In the genomic region with DNA sequence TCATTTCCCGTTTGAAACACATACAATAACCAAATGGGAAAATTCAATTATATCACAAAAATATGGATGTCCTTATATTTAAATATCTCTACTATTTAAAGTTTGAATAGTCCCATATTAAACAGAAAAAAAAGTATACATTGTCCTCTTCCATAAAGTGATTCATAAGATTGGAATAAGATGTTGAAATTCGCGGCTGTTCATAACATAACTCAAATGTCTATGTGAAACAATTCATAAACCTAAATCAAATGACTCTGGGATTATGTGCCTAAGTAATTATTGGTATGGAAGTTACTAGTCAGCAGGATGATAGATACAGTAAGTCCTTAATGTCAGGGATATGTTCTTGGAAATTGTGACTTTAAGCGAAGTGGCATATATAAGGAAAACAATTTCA, we compare ENCODE assay signal across 18 cellular contexts. TPM values are rescaled to one million over a fixed set of nuclear protein-coding genes. Genes with fewer than 3 reads are reported as not detected.
DNase-seq lines count a peak whose midpoint lies in the region; ATAC-seq and TF ChIP-seq lines count a peak whose summit lies in the region.
"Had no signal": no experiment of that assay in that cellular context is flagged by ENCODE, and none has a peak within 500 bp of the region (broad histone marks: within the 10 kb centered on the region; RNA-seq: fewer than 3 reads in every experiment).

No MANE protein-coding gene starts in this region.

- peaks cover 10% of the 10 kb centered on the region for H3K36me3 Mint-ChIP-seq in MCF 10A (ENCODE audit: insufficient read depth, unreplicated experiment)
- H3K36me3 Mint-ChIP-seq: CD8-positive, alpha-beta T cell had no signal

- H3K9me3 Mint-ChIP-seq in MCF 10A (ENCODE audit: unreplicated experiment) = no peaks in the 10 kb centered on the region
- H3K9me3 Mint-ChIP-seq: CD8-positive, alpha-beta T cell had no signal

- H3K27me3 ChIP-seq in breast epithelium (peaks cover 0 to under 1% of the 10 kb centered on the region in 2 donors), adipocyte (replicated peaks; ENCODE audit: control insufficient read depth, insufficient read depth, low read length) (no peaks in the 10 kb centered on the region), foreskin keratinocyte (no peaks in the 10 kb centered on the region)

- H3K36me3 ChIP-seq in breast epithelium (no peaks in the 10 kb centered on the region), adipocyte (ENCODE audit: control insufficient read depth, insufficient read depth, low read length, severe bottlenecking) (no peaks in the 10 kb centered on the region)

- peak overlapping the region; percentile 21 for H3K27ac Mint-ChIP-seq in MCF 10A (ENCODE audit: low read depth, unreplicated experiment)
- H3K27ac Mint-ChIP-seq: CD8-positive, alpha-beta T cell had no signal

- H3K9me3 ChIP-seq in breast epithelium (no peaks in the 10 kb centered on the region), adipocyte (ENCODE audit: control insufficient read depth, low read length) (no peaks in the 10 kb centered on the region)

- H3K4me1 Mint-ChIP-seq in MCF 10A (ENCODE audit: insufficient read depth, unreplicated experiment) = peaks cover 20% of the 10 kb centered on the region

- ATAC-seq in foreskin keratinocyte (no peak), GM21528 (IDR thresholded peaks at IDR 0.05; ENCODE audit: low FRiP score, unreplicated experiment) (no peak), GM19023 (IDR thresholded peaks at IDR 0.05; ENCODE audit: unreplicated experiment) (no peak)
- ATAC-seq: CD8-positive, alpha-beta T cell; K562 had no signal

- H3K27me3 Mint-ChIP-seq in MCF 10A (ENCODE audit: insufficient read depth, unreplicated experiment) = no peaks in the 10 kb centered on the region

- no peak overlapping the region for H3K9ac ChIP-seq in adipocyte (ENCODE audit: low read length)

- BruUV-seq in MCF 10A (replicated peaks; lab: Mats Ljungman, UMichigan) = no TSS peak

- H3K27ac ChIP-seq in breast epithelium (no peak overlapping the region), foreskin keratinocyte (no peak overlapping the region)
- H3K27ac ChIP-seq: 22Rv1, SK-N-MC had no signal

- H3K4me1 ChIP-seq in breast epithelium = no peaks in the 10 kb centered on the region
- no peaks in the 10 kb centered on the region for H3K4me1 ChIP-seq in adipocyte (ENCODE audit: control insufficient read depth, insufficient read depth, low read length)
- H3K4me1 ChIP-seq in foreskin keratinocyte = no peaks in the 10 kb centered on the region

- peak; percentile 56 for DNase-seq in MCF 10A (ENCODE audit: unreplicated experiment)
- DNase-seq in breast epithelium (ENCODE audit: low spot score in 2 of 2) = no peak
- DNase-seq in adipocyte (ENCODE audit: low read depth) = peak; percentile 63
- peak; percentile 31 to 52 for DNase-seq in foreskin keratinocyte
- DNase-seq in SK-N-DZ (ENCODE audit: low spot score) = no peak
- DNase-seq in SHP77 (lab: John Stamatoyannopoulos, UW) = no peak
- DNase-seq: CD8-positive, alpha-beta T cell; GOT3; NCI-H146; NCI-H2107; NCI-H2227 treated with DMSO at 0.1 percent for 48 hours; NK-92 treated with Interleukin-12 subunit alpha and Interleukin-12 subunit beta, amount 100 ng/mL, for 24 hours; OCI-M1 had no signal

- POLR2A ChIA-PET in MCF 10A (lab: Yijun Ruan, JAX) = interaction anchor here (0.6 to 2.0 kb wide), 10 partner anchors 12 to 611 kb away, joined by 3 to 7 read pairs (median 4); no protein-coding TSS in a partner anchor

- intact Hi-C loops in MCF 10A (cut with micrococcal nuclease) (loop anchor here (5.0 to 10.0 kb wide), 4 partner anchors 572 to 1280 kb away; no protein-coding TSS in a partner anchor), breast epithelium (cut with DNase I; ENCODE audit: low total_unique reads) (no loop called here)

- no peak for TF ChIP-seq POLR2A in breast epithelium (IDR thresholded peaks at IDR 0.05)

- no peak overlapping the region for H3K4me3 Mint-ChIP-seq in MCF 10A (ENCODE audit: unreplicated experiment)
- H3K4me3 Mint-ChIP-seq: CD8-positive, alpha-beta T cell had no signal

- CTCF ChIA-PET in MCF 10A (lab: Yijun Ruan, JAX) = interaction anchor here (0.6 to 2.0 kb wide), 15 partner anchors 11 to 1405 kb away, joined by 3 to 7 read pairs (median 4); no protein-coding TSS in a partner anchor

- TF ChIP-seq CTCF in MCF 10A (IDR thresholded peaks at IDR 0.05; ENCODE audit: unreplicated experiment) (no peak), breast epithelium (IDR thresholded peaks at IDR 0.05) (no peak), foreskin keratinocyte (conservative IDR thresholded peaks at IDR 0.05) (no peak)

- H3K4me3 ChIP-seq in breast epithelium = no peak overlapping the region
- H3K4me3 ChIP-seq in adipocyte (ENCODE audit: low read length) = no peak overlapping the region
- H3K4me3 ChIP-seq: K562, SK-N-MC had no signal

RNA-seq across cellular contexts. Expression of gene EFNA5, which starts 3.9 kb away (rescaled TPM):
- total RNA-seq in MCF 10A (2022) = 45.8 and 51.2 TPM in 2 replicates
- 10 to 100 TPM; 12.1 to 34.2 (median 12.3) TPM for total RNA-seq in breast epithelium
- total RNA-seq in foreskin keratinocyte = 5.3 and 6.3 TPM in 2 replicates
- 2.7 and 3.0 TPM in 2 replicates for polyA plus RNA-seq in foreskin keratinocyte
- 8.6 and 12.1 TPM in 2 replicates for polyA plus RNA-seq in SK-N-DZ (2014; cell fraction: cytosol; rRNA removed)
- 11.7 and 12.6 TPM in 2 replicates for polyA plus RNA-seq in SK-N-DZ (2014; cell fraction: nucleus; rRNA removed)
- total RNA-seq: CD8-positive, alpha-beta T cell; K562 had no signal

Comparison
In these comparisons a context has a peak if more than half of its experiments do, and no peak if none do; other contexts are left out.
1. DNase-seq: peak in MCF 10A (single experiment), adipocyte (single experiment) and foreskin keratinocyte (2 of 2); none in breast epithelium (0 of 2), SK-N-DZ (single experiment) and SHP77 (0 of 2).